ENCODE assay signal across 1 cellular context in genomic region chr12:122526683-122527477, GRCh38.
TF ChIP-seq lines count a peak whose summit lies in the region.

Gene KNTC1 (plus strand): TSS chr12:122527249. CDS start chr12:122530064, 2,815 bp downstream.
Gene RSRC2 (minus strand): TSS chr12:122526936. CDS start chr12:122526853, 83 bp downstream.

TF ChIP-seq in HepG2, 621 proteins besides CTCF, POLR2A, EP300 and RAD21 (continued from another document and continues in another):
- TF ChIP-seq DRAP1 (CRISPR knock-in tag; IDR thresholded peaks at IDR 0.05), result peak; percentile 88
- TF ChIP-seq ADNP (CRISPR knock-in tag; IDR thresholded peaks at IDR 0.05), result no peak
- TF ChIP-seq ZSCAN12 (CRISPR knock-in tag; IDR thresholded peaks at IDR 0.05), result peak; percentile 46; the same call in 1 of the 2 replicates
- peak; percentile 53; the same call in 1 of the 2 replicates for TF ChIP-seq ZNF792 (CRISPR knock-in tag; IDR thresholded peaks at IDR 0.05)
- TF ChIP-seq ZC3H4 (CRISPR knock-in tag; IDR thresholded peaks at IDR 0.05; ENCODE audit: borderline replicate concordance), result no peak
- peak; percentile 39 for TF ChIP-seq SKI (IDR thresholded peaks at IDR 0.05; ENCODE audit: partially characterized antibody)
- peak; percentile 84 for TF ChIP-seq RFX1 (IDR thresholded peaks at IDR 0.05)
- no peak for TF ChIP-seq ZBTB1 (CRISPR knock-in tag; IDR thresholded peaks at IDR 0.05; ENCODE audit: borderline replicate concordance)
- no peak for TF ChIP-seq TFAP4 (IDR thresholded peaks at IDR 0.05; ENCODE audit: borderline replicate concordance, low read depth)
- TF ChIP-seq SP4 (CRISPR knock-in tag; IDR thresholded peaks at IDR 0.05), result peak; percentile 96
- no peak for TF ChIP-seq CBX1 (IDR thresholded peaks at IDR 0.05; ENCODE audit: low read depth)
- TF ChIP-seq NFYB (CRISPR knock-in tag; IDR thresholded peaks at IDR 0.05), result peak; percentile 70
- peak; percentile 85 for TF ChIP-seq KMT2A (CRISPR knock-in tag; IDR thresholded peaks at IDR 0.05)
- no peak for TF ChIP-seq TCF7L2 (IDR thresholded peaks at IDR 0.05; ENCODE audit: low read depth, low read length)
- no peak for TF ChIP-seq ZNF83 (CRISPR knock-in tag; IDR thresholded peaks at IDR 0.05; ENCODE audit: borderline replicate concordance)
- no peak for TF ChIP-seq THYN1 (CRISPR knock-in tag; IDR thresholded peaks at IDR 0.05; ENCODE audit: borderline replicate concordance, low read depth)
- no peak; the same call in 1 of the 2 replicates for TF ChIP-seq STAG1 (CRISPR knock-in tag; IDR thresholded peaks at IDR 0.05)
- TF ChIP-seq ELF3 (CRISPR knock-in tag; IDR thresholded peaks at IDR 0.05), result peak; percentile 68
- TF ChIP-seq DMAP1 (CRISPR knock-in tag; IDR thresholded peaks at IDR 0.05), result peak; percentile 97
- TF ChIP-seq RERE (CRISPR knock-in tag; IDR thresholded peaks at IDR 0.05; ENCODE audit: low read depth), result no peak
- TF ChIP-seq POLR2AphosphoS5 (IDR thresholded peaks at IDR 0.05; ENCODE audit: low read depth, low read length), result peak; percentile 97
- no peak; the same call in 1 of the 2 replicates for TF ChIP-seq FOXK2 (IDR thresholded peaks at IDR 0.05)
- TF ChIP-seq KAT8 (CRISPR knock-in tag; IDR thresholded peaks at IDR 0.05), result peak; percentile 90
- no peak for TF ChIP-seq ZFP41 (CRISPR knock-in tag; IDR thresholded peaks at IDR 0.05; ENCODE audit: borderline replicate concordance)
- TF ChIP-seq ZNF660 (CRISPR knock-in tag; IDR thresholded peaks at IDR 0.05; ENCODE audit: borderline replicate concordance, low read depth), result no peak
- TF ChIP-seq GLI4 (CRISPR knock-in tag; IDR thresholded peaks at IDR 0.05; ENCODE audit: borderline replicate concordance), result no peak
- TF ChIP-seq MTA3 (CRISPR knock-in tag; IDR thresholded peaks at IDR 0.05), result no peak
- no peak for TF ChIP-seq MBD4 (IDR thresholded peaks at IDR 0.05; ENCODE audit: borderline replicate concordance, low read length)
- TF ChIP-seq CEBPZ (IDR thresholded peaks at IDR 0.05; ENCODE audit: low read length), result no peak
- TF ChIP-seq ZBTB2 (CRISPR knock-in tag; IDR thresholded peaks at IDR 0.05; ENCODE audit: low read depth), result 0 out of 2 replicates have a peak, but pooled peaks have one; percentile 55
- TF ChIP-seq ZNF709 (CRISPR knock-in tag; IDR thresholded peaks at IDR 0.05), result peak; percentile 55; the same call in 1 of the 2 replicates
- TF ChIP-seq DR1 (CRISPR knock-in tag; IDR thresholded peaks at IDR 0.05), result peak; percentile 93
- TF ChIP-seq ZNF24 (IDR thresholded peaks at IDR 0.05), result 0 out of 2 replicates have a peak, but pooled peaks have one; percentile 4
- peak; percentile 99 for TF ChIP-seq THAP9 (CRISPR knock-in tag; IDR thresholded peaks at IDR 0.05; ENCODE audit: borderline replicate concordance)
- no peak for TF ChIP-seq ZNF414 (CRISPR knock-in tag; IDR thresholded peaks at IDR 0.05)
- no peak for TF ChIP-seq ZNF672 (CRISPR knock-in tag; IDR thresholded peaks at IDR 0.05)
- TF ChIP-seq ZNF589 (CRISPR knock-in tag; conservative IDR thresholded peaks at IDR 0.05), result no peak; the same call in 1 of the 2 replicates
- TF ChIP-seq CENPBD1 (CRISPR knock-in tag; IDR thresholded peaks at IDR 0.05; ENCODE audit: borderline replicate concordance, low read depth), result no peak
- TF ChIP-seq LBX2 (CRISPR knock-in tag; IDR thresholded peaks at IDR 0.05; ENCODE audit: borderline replicate concordance), result no peak
- TF ChIP-seq PRDM4 (CRISPR knock-in tag; IDR thresholded peaks at IDR 0.05; ENCODE audit: borderline replicate concordance), result no peak
- TF ChIP-seq ZNF570 (CRISPR knock-in tag; IDR thresholded peaks at IDR 0.05; ENCODE audit: borderline replicate concordance), result no peak
- TF ChIP-seq GTF3A (CRISPR knock-in tag; conservative IDR thresholded peaks at IDR 0.05), result no peak
- no peak for TF ChIP-seq ZEB1 (IDR thresholded peaks at IDR 0.05; ENCODE audit: insufficient replicate concordance, low read depth)
- TF ChIP-seq KDM3A (CRISPR knock-in tag; IDR thresholded peaks at IDR 0.05; ENCODE audit: low read depth), result 0 out of 2 replicates have a peak, but pooled peaks have one; percentile 40
